In genomic region chr1:163395767-163396166, GRCh38 we compare ENCODE assay signal across 16 cellular contexts.
"Had no signal": no experiment of that assay in that cellular context is flagged by ENCODE, and none has a peak within 500 bp of the region (broad histone marks: within the 10 kb centered on the region; RNA-seq: fewer than 3 reads in every experiment).

No MANE protein-coding gene starts in this region.

- H3K27ac Mint-ChIP-seq: immature natural killer cell; natural killer cell treated with Interleukin-12 subunit alpha and Interleukin-12 subunit beta and Interleukin-15 and Interleukin-18, amount 100 ng/mL, for 72 hours; type B pancreatic cell had no signal

- H3K4me3 ChIP-seq: adrenal gland, breast epithelium, dorsolateral prefrontal cortex, prostate gland, suprapubic skin had no signal

- ATAC-seq: esophagus mucosa; left lobe of liver; natural killer cell treated with Interleukin-12 subunit alpha and Interleukin-12 subunit beta and Interleukin-15 and Interleukin-18, amount 100 ng/mL, for 72 hours; sciatic nerve; stimulated activated naive CD8-positive, alpha-beta T cell treated with anti-CD3 and anti-CD28 coated beads, Interleukin-15, Interleukin-2, amounts not matched to agents 100 U/mL and 50 U/mL, for 24 hours had no signal

- H3K27me3 ChIP-seq: adrenal gland, breast epithelium, dorsolateral prefrontal cortex had no signal

- H3K36me3 ChIP-seq: adrenal gland, breast epithelium, prostate gland, suprapubic skin had no signal

- H3K27me3 Mint-ChIP-seq: type B pancreatic cell had no signal

- DNase-seq: activated CD4-positive, alpha-beta T cell treated with anti-CD3 and anti-CD28 coated beads, Interleukin-2, amount 50 U/mL, for 1 hour; activated naive CD4-positive, alpha-beta T cell treated with anti-CD3 and anti-CD28 coated beads, Interleukin-2, amount 50 U/mL, for 16 hours; adrenal gland; dorsolateral prefrontal cortex; immature natural killer cell; mammary epithelial cell; occipital lobe; stimulated activated naive CD8-positive, alpha-beta T cell treated with anti-CD3 and anti-CD28 coated beads, Interleukin-15, Interleukin-2, amounts not matched to agents 100 U/mL and 50 U/mL, for 24 hours had no signal

- H3K4me1 ChIP-seq: adrenal gland, breast epithelium, prostate gland, suprapubic skin had no signal

- H3K9me3 Mint-ChIP-seq: immature natural killer cell; natural killer cell treated with Interleukin-12 subunit alpha and Interleukin-12 subunit beta and Interleukin-15 and Interleukin-18, amount 100 ng/mL, for 72 hours had no signal

- H3K9me3 ChIP-seq: adrenal gland, breast epithelium, prostate gland, suprapubic skin had no signal

- H3K4me3 Mint-ChIP-seq: immature natural killer cell; natural killer cell treated with Interleukin-12 subunit alpha and Interleukin-12 subunit beta and Interleukin-15 and Interleukin-18, amount 100 ng/mL, for 72 hours; type B pancreatic cell had no signal

- H3K4me1 Mint-ChIP-seq: immature natural killer cell had no signal

- H3K27ac ChIP-seq: adrenal gland, breast epithelium, dorsolateral prefrontal cortex, prostate gland, suprapubic skin had no signal

- H3K36me3 Mint-ChIP-seq: natural killer cell treated with Interleukin-12 subunit alpha and Interleukin-12 subunit beta and Interleukin-15 and Interleukin-18, amount 100 ng/mL, for 72 hours; type B pancreatic cell had no signal
